1 cellular context compared by ENCODE assay signal in the genomic region with DNA sequence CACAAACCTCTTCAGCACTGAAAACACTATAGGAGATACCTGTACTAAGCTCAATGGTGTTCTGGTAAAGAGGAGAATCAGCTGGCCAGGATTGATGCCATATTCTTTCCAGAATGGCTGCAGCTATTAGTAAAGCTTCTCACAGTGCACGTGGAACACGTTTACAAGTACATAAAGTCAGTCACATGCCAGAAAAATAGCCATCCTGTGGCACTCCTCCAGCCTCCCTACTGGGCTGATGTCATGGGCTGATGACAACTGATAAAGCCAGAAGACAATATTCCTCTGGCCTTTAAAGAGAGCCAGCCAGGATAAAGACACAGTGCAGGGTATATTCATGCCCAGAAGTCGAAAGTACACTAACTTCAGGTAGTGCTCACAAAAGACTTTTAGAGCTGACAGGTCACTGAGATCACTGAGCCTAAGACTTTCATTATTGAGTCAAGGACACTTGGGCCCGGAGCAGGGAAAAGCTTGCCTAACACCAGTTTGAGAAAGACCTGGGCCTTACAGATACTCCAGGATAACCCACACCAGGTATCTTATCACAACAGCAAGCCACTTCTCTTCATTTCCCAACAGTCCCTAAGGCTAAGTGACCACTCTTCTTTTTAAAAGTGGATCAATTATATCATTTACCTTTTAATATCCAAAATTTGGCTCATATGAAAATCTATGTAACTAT.
TF ChIP-seq lines count a peak whose summit lies in the region.

No MANE protein-coding gene starts in this region.

TF ChIP-seq in K562, 482 proteins besides CTCF, POLR2A, EP300 and RAD21 (continued from another document and continues in another):
- TF ChIP-seq STAT5A (IDR thresholded peaks at IDR 0.05; ENCODE audit: borderline replicate concordance, low read length) (peak; percentile 48; the same call in 1 of the 2 replicates), RBM14 (IDR thresholded peaks at IDR 0.05; ENCODE audit: borderline replicate concordance, insufficient read depth, low read depth, low read length) (no peak), ZNF75A (CRISPR knock-in tag; IDR thresholded peaks at IDR 0.05) (no peak), EGR1 (conservative IDR thresholded peaks at IDR 0.05) (no peak), ZNF507 (tag; conservative IDR thresholded peaks at IDR 0.05) (no peak), HCFC1 (IDR thresholded peaks at IDR 0.05; ENCODE audit: low read depth, low read length) (no peak), ZBTB7A (IDR thresholded peaks at IDR 0.05; ENCODE audit: borderline replicate concordance, control insufficient read depth, low read depth, low read length) (no peak), MYC (IDR thresholded peaks at IDR 0.05; ENCODE audit: low read depth, low read length) (peak; percentile 85), MYC (CRISPR knock-in tag; IDR thresholded peaks at IDR 0.05; ENCODE audit: borderline replicate concordance, low read depth) (no peak), PCBP1 (IDR thresholded peaks at IDR 0.05; ENCODE audit: low read depth, low read length, poor library complexity, severe bottlenecking) (no peak), TCF7L2 (IDR thresholded peaks at IDR 0.05; ENCODE audit: low read depth, low read length) (no peak), ZEB2 (IDR thresholded peaks at IDR 0.05) (0 out of 2 replicates have a peak, but pooled peaks have one; percentile 22), GTF2F1 (IDR thresholded peaks at IDR 0.05; ENCODE audit: low read depth, low read length) (no peak), CHD2 (IDR thresholded peaks at IDR 0.05; ENCODE audit: low read depth, low read length) (no peak), KLF1 (tag; IDR thresholded peaks at IDR 0.05) (no peak), CREB1 (IDR thresholded peaks at IDR 0.05) (no peak), CREB1 (CRISPR knock-in tag; IDR thresholded peaks at IDR 0.05) (no peak), MIER1 (IDR thresholded peaks at IDR 0.05; ENCODE audit: low read depth) (no peak), FOS (IDR thresholded peaks at IDR 0.05; ENCODE audit: extremely low read depth, insufficient read length) (no peak), NFATC3 (IDR thresholded peaks at IDR 0.05) (no peak), ATF7 (IDR thresholded peaks at IDR 0.05) (peak; percentile 94), ARID2 (IDR thresholded peaks at IDR 0.05) (no peak), ZFP1 (CRISPR knock-in tag; IDR thresholded peaks at IDR 0.05) (no peak), SMAD1 (IDR thresholded peaks at IDR 0.05; ENCODE audit: low read depth, low read length, partially characterized antibody) (no peak), ZNF589 (CRISPR knock-in tag; IDR thresholded peaks at IDR 0.05; ENCODE audit: low read depth) (0 out of 2 replicates have a peak, but pooled peaks have one; percentile 22), MCM5 (IDR thresholded peaks at IDR 0.05; ENCODE audit: low read depth) (no peak), SAP30 (IDR thresholded peaks at IDR 0.05; ENCODE audit: borderline replicate concordance, insufficient read depth, low read depth, low read length, poor library complexity, severe bottlenecking) (no peak), ZNF586 (CRISPR knock-in tag; conservative IDR thresholded peaks at IDR 0.05) (no peak), CBX1 (IDR thresholded peaks at IDR 0.05; ENCODE audit: low read depth) (no peak), ASH1L (IDR thresholded peaks at IDR 0.05; ENCODE audit: borderline replicate concordance, low read depth, partially characterized antibody) (no peak), ZNF778 (CRISPR knock-in tag; IDR thresholded peaks at IDR 0.05) (no peak), DMBX1 (CRISPR knock-in tag; IDR thresholded peaks at IDR 0.05; ENCODE audit: borderline replicate concordance) (no peak)
- TF ChIP-seq, protein P1, sequence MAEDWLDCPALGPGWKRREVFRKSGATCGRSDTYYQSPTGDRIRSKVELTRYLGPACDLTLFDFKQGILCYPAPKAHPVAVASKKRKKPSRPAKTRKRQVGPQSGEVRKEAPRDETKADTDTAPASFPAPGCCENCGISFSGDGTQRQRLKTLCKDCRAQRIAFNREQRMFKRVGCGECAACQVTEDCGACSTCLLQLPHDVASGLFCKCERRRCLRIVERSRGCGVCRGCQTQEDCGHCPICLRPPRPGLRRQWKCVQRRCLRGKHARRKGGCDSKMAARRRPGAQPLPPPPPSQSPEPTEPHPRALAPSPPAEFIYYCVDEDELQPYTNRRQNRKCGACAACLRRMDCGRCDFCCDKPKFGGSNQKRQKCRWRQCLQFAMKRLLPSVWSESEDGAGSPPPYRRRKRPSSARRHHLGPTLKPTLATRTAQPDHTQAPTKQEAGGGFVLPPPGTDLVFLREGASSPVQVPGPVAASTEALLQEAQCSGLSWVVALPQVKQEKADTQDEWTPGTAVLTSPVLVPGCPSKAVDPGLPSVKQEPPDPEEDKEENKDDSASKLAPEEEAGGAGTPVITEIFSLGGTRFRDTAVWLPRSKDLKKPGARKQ (CRISPR knock-in tag; IDR thresholded peaks at IDR 0.05) = no peak
- TF ChIP-seq, protein P2, sequence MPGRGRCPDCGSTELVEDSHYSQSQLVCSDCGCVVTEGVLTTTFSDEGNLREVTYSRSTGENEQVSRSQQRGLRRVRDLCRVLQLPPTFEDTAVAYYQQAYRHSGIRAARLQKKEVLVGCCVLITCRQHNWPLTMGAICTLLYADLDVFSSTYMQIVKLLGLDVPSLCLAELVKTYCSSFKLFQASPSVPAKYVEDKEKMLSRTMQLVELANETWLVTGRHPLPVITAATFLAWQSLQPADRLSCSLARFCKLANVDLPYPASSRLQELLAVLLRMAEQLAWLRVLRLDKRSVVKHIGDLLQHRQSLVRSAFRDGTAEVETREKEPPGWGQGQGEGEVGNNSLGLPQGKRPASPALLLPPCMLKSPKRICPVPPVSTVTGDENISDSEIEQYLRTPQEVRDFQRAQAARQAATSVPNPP (IDR thresholded peaks at IDR 0.05; ENCODE audit: borderline replicate concordance, insufficient read depth, insufficient read length) = no peak
- TF ChIP-seq, protein P3, sequence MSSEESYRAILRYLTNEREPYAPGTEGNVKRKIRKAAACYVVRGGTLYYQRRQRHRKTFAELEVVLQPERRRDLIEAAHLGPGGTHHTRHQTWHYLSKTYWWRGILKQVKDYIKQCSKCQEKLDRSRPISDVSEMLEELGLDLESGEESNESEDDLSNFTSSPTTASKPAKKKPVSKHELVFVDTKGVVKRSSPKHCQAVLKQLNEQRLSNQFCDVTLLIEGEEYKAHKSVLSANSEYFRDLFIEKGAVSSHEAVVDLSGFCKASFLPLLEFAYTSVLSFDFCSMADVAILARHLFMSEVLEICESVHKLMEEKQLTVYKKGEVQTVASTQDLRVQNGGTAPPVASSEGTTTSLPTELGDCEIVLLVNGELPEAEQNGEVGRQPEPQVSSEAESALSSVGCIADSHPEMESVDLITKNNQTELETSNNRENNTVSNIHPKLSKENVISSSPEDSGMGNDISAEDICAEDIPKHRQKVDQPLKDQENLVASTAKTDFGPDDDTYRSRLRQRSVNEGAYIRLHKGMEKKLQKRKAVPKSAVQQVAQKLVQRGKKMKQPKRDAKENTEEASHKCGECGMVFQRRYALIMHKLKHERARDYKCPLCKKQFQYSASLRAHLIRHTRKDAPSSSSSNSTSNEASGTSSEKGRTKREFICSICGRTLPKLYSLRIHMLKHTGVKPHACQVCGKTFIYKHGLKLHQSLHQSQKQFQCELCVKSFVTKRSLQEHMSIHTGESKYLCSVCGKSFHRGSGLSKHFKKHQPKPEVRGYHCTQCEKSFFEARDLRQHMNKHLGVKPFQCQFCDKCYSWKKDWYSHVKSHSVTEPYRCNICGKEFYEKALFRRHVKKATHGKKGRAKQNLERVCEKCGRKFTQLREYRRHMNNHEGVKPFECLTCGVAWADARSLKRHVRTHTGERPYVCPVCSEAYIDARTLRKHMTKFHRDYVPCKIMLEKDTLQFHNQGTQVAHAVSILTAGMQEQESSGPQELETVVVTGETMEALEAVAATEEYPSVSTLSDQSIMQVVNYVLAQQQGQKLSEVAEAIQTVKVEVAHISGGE (CRISPR knock-in tag; IDR thresholded peaks at IDR 0.05) = no peak
- TF ChIP-seq, protein P4, sequence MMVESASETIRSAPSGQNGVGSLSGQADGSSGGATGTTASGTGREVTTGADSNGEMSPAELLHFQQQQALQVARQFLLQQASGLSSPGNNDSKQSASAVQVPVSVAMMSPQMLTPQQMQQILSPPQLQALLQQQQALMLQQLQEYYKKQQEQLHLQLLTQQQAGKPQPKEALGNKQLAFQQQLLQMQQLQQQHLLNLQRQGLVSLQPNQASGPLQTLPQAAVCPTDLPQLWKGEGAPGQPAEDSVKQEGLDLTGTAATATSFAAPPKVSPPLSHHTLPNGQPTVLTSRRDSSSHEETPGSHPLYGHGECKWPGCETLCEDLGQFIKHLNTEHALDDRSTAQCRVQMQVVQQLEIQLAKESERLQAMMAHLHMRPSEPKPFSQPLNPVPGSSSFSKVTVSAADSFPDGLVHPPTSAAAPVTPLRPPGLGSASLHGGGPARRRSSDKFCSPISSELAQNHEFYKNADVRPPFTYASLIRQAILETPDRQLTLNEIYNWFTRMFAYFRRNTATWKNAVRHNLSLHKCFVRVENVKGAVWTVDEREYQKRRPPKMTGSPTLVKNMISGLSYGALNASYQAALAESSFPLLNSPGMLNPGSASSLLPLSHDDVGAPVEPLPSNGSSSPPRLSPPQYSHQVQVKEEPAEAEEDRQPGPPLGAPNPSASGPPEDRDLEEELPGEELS (CRISPR knock-in tag; IDR thresholded peaks at IDR 0.05; ENCODE audit: borderline replicate concordance) = no peak
- TF ChIP-seq, protein P5, sequence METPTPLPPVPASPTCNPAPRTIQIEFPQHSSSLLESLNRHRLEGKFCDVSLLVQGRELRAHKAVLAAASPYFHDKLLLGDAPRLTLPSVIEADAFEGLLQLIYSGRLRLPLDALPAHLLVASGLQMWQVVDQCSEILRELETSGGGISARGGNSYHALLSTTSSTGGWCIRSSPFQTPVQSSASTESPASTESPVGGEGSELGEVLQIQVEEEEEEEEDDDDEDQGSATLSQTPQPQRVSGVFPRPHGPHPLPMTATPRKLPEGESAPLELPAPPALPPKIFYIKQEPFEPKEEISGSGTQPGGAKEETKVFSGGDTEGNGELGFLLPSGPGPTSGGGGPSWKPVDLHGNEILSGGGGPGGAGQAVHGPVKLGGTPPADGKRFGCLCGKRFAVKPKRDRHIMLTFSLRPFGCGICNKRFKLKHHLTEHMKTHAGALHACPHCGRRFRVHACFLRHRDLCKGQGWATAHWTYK (CRISPR knock-in tag; IDR thresholded peaks at IDR 0.05) = 0 out of 2 replicates have a peak, but pooled peaks have one; percentile 31
- TF ChIP-seq, protein P6, sequence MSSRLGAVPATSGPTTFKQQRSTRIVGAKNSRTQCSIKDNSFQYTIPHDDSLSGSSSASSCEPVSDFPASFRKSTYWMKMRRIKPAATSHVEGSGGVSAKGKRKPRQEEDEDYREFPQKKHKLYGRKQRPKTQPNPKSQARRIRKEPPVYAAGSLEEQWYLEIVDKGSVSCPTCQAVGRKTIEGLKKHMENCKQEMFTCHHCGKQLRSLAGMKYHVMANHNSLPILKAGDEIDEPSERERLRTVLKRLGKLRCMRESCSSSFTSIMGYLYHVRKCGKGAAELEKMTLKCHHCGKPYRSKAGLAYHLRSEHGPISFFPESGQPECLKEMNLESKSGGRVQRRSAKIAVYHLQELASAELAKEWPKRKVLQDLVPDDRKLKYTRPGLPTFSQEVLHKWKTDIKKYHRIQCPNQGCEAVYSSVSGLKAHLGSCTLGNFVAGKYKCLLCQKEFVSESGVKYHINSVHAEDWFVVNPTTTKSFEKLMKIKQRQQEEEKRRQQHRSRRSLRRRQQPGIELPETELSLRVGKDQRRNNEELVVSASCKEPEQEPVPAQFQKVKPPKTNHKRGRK (tag; IDR thresholded peaks at IDR 0.05) = no peak
- TF ChIP-seq, protein P7, sequence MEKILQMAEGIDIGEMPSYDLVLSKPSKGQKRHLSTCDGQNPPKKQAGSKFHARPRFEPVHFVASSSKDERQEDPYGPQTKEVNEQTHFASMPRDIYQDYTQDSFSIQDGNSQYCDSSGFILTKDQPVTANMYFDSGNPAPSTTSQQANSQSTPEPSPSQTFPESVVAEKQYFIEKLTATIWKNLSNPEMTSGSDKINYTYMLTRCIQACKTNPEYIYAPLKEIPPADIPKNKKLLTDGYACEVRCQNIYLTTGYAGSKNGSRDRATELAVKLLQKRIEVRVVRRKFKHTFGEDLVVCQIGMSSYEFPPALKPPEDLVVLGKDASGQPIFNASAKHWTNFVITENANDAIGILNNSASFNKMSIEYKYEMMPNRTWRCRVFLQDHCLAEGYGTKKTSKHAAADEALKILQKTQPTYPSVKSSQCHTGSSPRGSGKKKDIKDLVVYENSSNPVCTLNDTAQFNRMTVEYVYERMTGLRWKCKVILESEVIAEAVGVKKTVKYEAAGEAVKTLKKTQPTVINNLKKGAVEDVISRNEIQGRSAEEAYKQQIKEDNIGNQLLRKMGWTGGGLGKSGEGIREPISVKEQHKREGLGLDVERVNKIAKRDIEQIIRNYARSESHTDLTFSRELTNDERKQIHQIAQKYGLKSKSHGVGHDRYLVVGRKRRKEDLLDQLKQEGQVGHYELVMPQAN (IDR thresholded peaks at IDR 0.05; ENCODE audit: borderline replicate concordance) = no peak
- TF ChIP-seq, protein P8, sequence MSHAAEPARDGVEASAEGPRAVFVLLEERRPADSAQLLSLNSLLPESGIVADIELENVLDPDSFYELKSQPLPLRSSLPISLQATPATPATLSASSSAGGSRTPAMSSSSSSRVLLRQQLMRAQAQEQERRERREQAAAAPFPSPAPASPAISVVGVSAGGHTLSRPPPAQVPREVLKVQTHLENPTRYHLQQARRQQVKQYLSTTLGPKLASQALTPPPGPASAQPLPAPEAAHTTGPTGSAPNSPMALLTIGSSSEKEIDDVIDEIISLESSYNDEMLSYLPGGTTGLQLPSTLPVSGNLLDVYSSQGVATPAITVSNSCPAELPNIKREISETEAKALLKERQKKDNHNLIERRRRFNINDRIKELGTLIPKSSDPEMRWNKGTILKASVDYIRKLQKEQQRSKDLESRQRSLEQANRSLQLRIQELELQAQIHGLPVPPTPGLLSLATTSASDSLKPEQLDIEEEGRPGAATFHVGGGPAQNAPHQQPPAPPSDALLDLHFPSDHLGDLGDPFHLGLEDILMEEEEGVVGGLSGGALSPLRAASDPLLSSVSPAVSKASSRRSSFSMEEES (CRISPR knock-in tag; IDR thresholded peaks at IDR 0.05) = no peak
- TF ChIP-seq, protein P9, sequence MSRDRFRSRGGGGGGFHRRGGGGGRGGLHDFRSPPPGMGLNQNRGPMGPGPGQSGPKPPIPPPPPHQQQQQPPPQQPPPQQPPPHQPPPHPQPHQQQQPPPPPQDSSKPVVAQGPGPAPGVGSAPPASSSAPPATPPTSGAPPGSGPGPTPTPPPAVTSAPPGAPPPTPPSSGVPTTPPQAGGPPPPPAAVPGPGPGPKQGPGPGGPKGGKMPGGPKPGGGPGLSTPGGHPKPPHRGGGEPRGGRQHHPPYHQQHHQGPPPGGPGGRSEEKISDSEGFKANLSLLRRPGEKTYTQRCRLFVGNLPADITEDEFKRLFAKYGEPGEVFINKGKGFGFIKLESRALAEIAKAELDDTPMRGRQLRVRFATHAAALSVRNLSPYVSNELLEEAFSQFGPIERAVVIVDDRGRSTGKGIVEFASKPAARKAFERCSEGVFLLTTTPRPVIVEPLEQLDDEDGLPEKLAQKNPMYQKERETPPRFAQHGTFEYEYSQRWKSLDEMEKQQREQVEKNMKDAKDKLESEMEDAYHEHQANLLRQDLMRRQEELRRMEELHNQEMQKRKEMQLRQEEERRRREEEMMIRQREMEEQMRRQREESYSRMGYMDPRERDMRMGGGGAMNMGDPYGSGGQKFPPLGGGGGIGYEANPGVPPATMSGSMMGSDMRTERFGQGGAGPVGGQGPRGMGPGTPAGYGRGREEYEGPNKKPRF (IDR thresholded peaks at IDR 0.05; ENCODE audit: low read depth, low read length) = no peak
